ENCODE assay signal across 2 cellular contexts in genomic region chr1:35708952-35709351, GRCh38.
A peak's percentile ranks its signal among the peaks of the same experiment; 100 is the strongest.
TF ChIP-seq lines count a peak whose summit lies in the region.

No MANE protein-coding gene starts in this region.

TF ChIP-seq in IMR-90, 13 proteins besides CTCF, POLR2A, EP300 and RAD21 (continued from another document):
- TF ChIP-seq ELK1 (IDR thresholded peaks at IDR 0.05; ENCODE audit: borderline replicate concordance, low read depth, low read length) (no peak), CEBPB (IDR thresholded peaks at IDR 0.05; ENCODE audit: low read depth, low read length) (no peak), SMC3 (IDR thresholded peaks at IDR 0.05; ENCODE audit: low read depth, low read length) (no peak), MAZ (IDR thresholded peaks at IDR 0.05; ENCODE audit: borderline replicate concordance, low read depth, low read length) (no peak), USF2 (IDR thresholded peaks at IDR 0.05; ENCODE audit: low read depth, low read length) (no peak), NFE2L2 (IDR thresholded peaks at IDR 0.05; ENCODE audit: low read depth, low read length) (no peak), MXI1 (IDR thresholded peaks at IDR 0.05; ENCODE audit: borderline replicate concordance, low read depth, low read length) (no peak), CHD1 (IDR thresholded peaks at IDR 0.05; ENCODE audit: low read depth, low read length) (no peak)

TF ChIP-seq in K562, 482 proteins besides CTCF, POLR2A, EP300 and RAD21 (continued from another document):
- 0 out of 4 replicates have a peak, but pooled peaks of 1 of the 2 experiments have one; percentile 33 for TF ChIP-seq KDM1A (IDR thresholded peaks at IDR 0.05)
- TF ChIP-seq ZFP36 (IDR thresholded peaks at IDR 0.05; ENCODE audit: low read depth, low read length, partially characterized antibody): peak; percentile 86
- TF ChIP-seq RBM25 (IDR thresholded peaks at IDR 0.05; ENCODE audit: low read depth, low read length, severe bottlenecking): peak; percentile 74
- no peak for TF ChIP-seq PRDM10 (IDR thresholded peaks at IDR 0.05; ENCODE audit: partially characterized antibody)
